30 cellular contexts compared by ENCODE assay signal in genomic region chrX:127649011-127649410, GRCh38.
"Had no signal": no experiment of that assay in that cellular context is flagged by ENCODE, and none has a peak within 500 bp of the region (broad histone marks: within the 10 kb centered on the region; RNA-seq: fewer than 3 reads in every experiment).

No MANE protein-coding gene starts in this region.

- H3K36me3 ChIP-seq: adrenal gland, cardiac muscle cell had no signal

- DNase-seq: activated B cell treated with CpG ODN at 0.5 μM for 24 hours; activated CD4-positive, alpha-beta memory T cell treated with anti-CD3 and anti-CD28 coated beads for 36 hours; activated CD4-positive, alpha-beta T cell treated with anti-CD3 and anti-CD28 coated beads for 4 hours; activated CD4-positive, alpha-beta T cell treated with anti-CD3 and anti-CD28 coated beads, Interleukin-2, amount 10 ng/mL, durations not matched to agents 24 days and 14 days; activated CD4-positive, alpha-beta T cell treated with anti-CD3 and anti-CD28 coated beads, Interleukin-2, amount 50 U/mL, for 1 hour; activated CD4-positive, alpha-beta T cell treated with anti-CD3 and anti-CD28 coated beads, Interleukin-2, amount 50 U/mL, for 4 hours; activated CD4-positive, CD25-positive, alpha-beta regulatory T cell treated with anti-CD3 and anti-CD28 coated beads, Interleukin-2, amount 50 U/mL, for 72 hours; activated CD8-positive, alpha-beta memory T cell treated with anti-CD3 and anti-CD28 coated beads, Interleukin-2, amount 50 U/mL, for 4 hours; activated CD8-positive, alpha-beta T cell treated with anti-CD3 and anti-CD28 coated beads for 36 hours; activated effector memory CD4-positive, alpha-beta T cell treated with anti-CD3 and anti-CD28 coated beads, Interleukin-2, amount 50 U/mL, for 16 hours; activated gamma-delta T cell treated with Interleukin-2 at 50 U/mL for 16 hours; activated naive CD4-positive, alpha-beta T cell; activated naive CD4-positive, alpha-beta T cell treated with anti-CD3 and anti-CD28 coated beads for 36 hours; activated naive CD4-positive, alpha-beta T cell treated with anti-CD3 and anti-CD28 coated beads, Interleukin-2, amount 50 U/mL, for 16 hours; activated naive CD8-positive, alpha-beta T cell treated with anti-CD3 and anti-CD28 coated beads for 36 hours; activated T-cell treated with anti-CD3 and anti-CD28 coated beads for 4 hours; activated T-cell treated with anti-CD3 and anti-CD28 coated beads, Interleukin-2, amount 50 U/mL, for 1 hour; activated T-cell treated with anti-CD3 and anti-CD28 coated beads, Interleukin-2, amount 50 U/mL, for 4 hours; activated T-cell treated with anti-CD3 and anti-CD28 coated beads, Interleukin-2, amount 50 U/mL, for 72 hours; adrenal gland; amniotic stem cell; aorta; central memory CD4-positive, alpha-beta T cell; T-helper 1 cell; T-helper 2 cell; T-helper 9 cell had no signal

- ATAC-seq: activated CD8-positive, alpha-beta T cell treated with anti-CD3 and anti-CD28 coated beads for 36 hours; activated naive CD4-positive, alpha-beta T cell treated with anti-CD3 and anti-CD28 coated beads, Interleukin-2, amount 50 U/mL, for 72 hours; activated T-cell treated with anti-CD3 and anti-CD28 coated beads, Interleukin-2, amount 50 U/mL, for 4 hours; activated T-cell treated with anti-CD3 and anti-CD28 coated beads, Interleukin-2, amount 50 U/mL, for 72 hours; activated T-helper 17 cell treated with anti-CD3 and anti-CD28 coated beads, Interleukin-2, amount 50 U/mL, for 72 hours had no signal

- H3K27ac ChIP-seq: adrenal gland, cardiac muscle cell, VCaP had no signal

- H3K4me1 ChIP-seq: adrenal gland had no signal

- H3K27me3 ChIP-seq: adrenal gland, cardiac muscle cell had no signal

- H3K4me3 ChIP-seq: adrenal gland, cardiac muscle cell had no signal
